In the genomic region with DNA sequence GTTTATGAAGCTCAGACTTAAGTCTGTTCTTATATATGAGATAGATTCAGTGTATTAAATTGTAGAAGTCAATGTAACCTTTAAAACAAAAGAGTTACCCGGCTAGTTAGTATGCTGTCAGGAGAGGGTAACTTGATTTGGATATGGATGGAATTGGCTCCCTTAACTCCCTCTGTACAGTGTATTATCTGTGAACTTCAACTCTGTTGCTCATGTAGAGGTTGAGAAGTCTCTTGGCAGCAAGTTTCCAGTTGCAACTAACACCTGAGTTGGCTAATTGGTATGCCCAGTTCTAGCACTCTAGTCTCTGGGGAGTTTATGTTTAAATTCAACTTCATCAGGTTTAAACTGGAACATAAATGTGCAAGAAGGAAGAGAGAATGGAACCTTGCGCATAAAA, we compare ENCODE assay signal across 18 cellular contexts.
DNase-seq lines count a peak whose midpoint lies in the region; ATAC-seq and TF ChIP-seq lines count a peak whose summit lies in the region.
"Had no signal": no experiment of that assay in that cellular context is flagged by ENCODE, and none has a peak within 500 bp of the region (broad histone marks: within the 10 kb centered on the region; RNA-seq: fewer than 3 reads in every experiment).

No MANE protein-coding gene starts in this region.

- H3K27ac ChIP-seq in right cardiac atrium (ENCODE audit: low read length) (no peak overlapping the region), transverse colon (no peak overlapping the region)
- H3K27ac ChIP-seq: 22Rv1; BLaER1 treated with 17β-estradiol and CSF1 and Interleukin-3, amounts not matched to agents 10 nM and 100 nM; foreskin keratinocyte; pancreas; tibial nerve had no signal

- H3K27me3 Mint-ChIP-seq in central memory CD8-positive, alpha-beta T cell, result no peaks in the 10 kb centered on the region

- peak overlapping the region; percentile 75 for H3K27ac Mint-ChIP-seq in central memory CD8-positive, alpha-beta T cell (ENCODE audit: low read depth)

- no peak for TF ChIP-seq EP300 in transverse colon (IDR thresholded peaks at IDR 0.05; ENCODE audit: low read depth)

- H3K36me3 Mint-ChIP-seq in central memory CD8-positive, alpha-beta T cell (ENCODE audit: insufficient read depth), result peaks cover 3% of the 10 kb centered on the region

- no peaks in the 10 kb centered on the region for H3K36me3 ChIP-seq in transverse colon
- H3K36me3 ChIP-seq: pancreas had no signal

- no peaks in the 10 kb centered on the region for H3K9me3 ChIP-seq in right cardiac atrium (ENCODE audit: control insufficient read depth, low read length)
- no peaks in the 10 kb centered on the region for H3K9me3 ChIP-seq in transverse colon
- H3K9me3 ChIP-seq: BLaER1 treated with 17β-estradiol and CSF1 and Interleukin-3, amounts not matched to agents 10 nM and 100 nM; pancreas; tibial nerve had no signal

- 86% methylated on average over 2 of the region's 2 CpGs for WGBS in right cardiac atrium
- WGBS in transverse colon (ENCODE audit: low coverage in 1 of 2), 2 donors, result 93 to 95% methylated on average over 2 of the region's 2 CpGs

- TF ChIP-seq CTCF in GM13976 (IDR thresholded peaks at IDR 0.05; ENCODE audit: borderline replicate concordance, control extremely low read depth, extremely low read depth, insufficient read depth, missing control alignments), result no peak
- no peak for TF ChIP-seq CTCF in transverse colon (IDR thresholded peaks at IDR 0.05)

- H3K4me1 Mint-ChIP-seq in central memory CD8-positive, alpha-beta T cell, result peaks cover 41% of the 10 kb centered on the region

- H3K27me3 ChIP-seq in right cardiac atrium (ENCODE audit: control insufficient read depth, insufficient read depth) (no peaks in the 10 kb centered on the region), transverse colon (no peaks in the 10 kb centered on the region)
- H3K27me3 ChIP-seq: BLaER1 treated with 17β-estradiol and CSF1 and Interleukin-3, amounts not matched to agents 10 nM and 100 nM; foreskin keratinocyte; pancreas; tibial nerve had no signal

- H3K4me3 ChIP-seq in right cardiac atrium (ENCODE audit: low read length) (no peak overlapping the region), transverse colon (no peak overlapping the region)
- H3K4me3 ChIP-seq: BLaER1 treated with 17β-estradiol and CSF1 and Interleukin-3, amounts not matched to agents 10 nM and 100 nM; pancreas; tibial nerve had no signal

- DNase-seq in DMS 273 (lab: John Stamatoyannopoulos, UW; ENCODE audit: unreplicated experiment) (peak; percentile 16), DMS 273 treated with DMSO at 0.1 percent for 48 hours (lab: John Stamatoyannopoulos, UW) (no peak), left ventricle myocardium superior (no peak), right cardiac atrium (no peak), GM13976 (ENCODE audit: low spot score) (no peak), RKO (ENCODE audit: low spot score) (no peak), transverse colon (no peak)
- no peak for DNase-seq in central memory CD8-positive, alpha-beta T cell (ENCODE audit: low spot score in 2 of 2)
- DNase-seq: aorta, DMS79 treated with DMSO at 0.1 percent for 48 hours, foreskin keratinocyte, KBM-7, NCI-H1092, pancreas, small intestine had no signal

- intact Hi-C loops in left ventricle myocardium superior (cut with micrococcal nuclease) (loop anchor here (10.0 kb wide), 1 partner anchor 108 kb away; a partner anchor contains a TSS), right cardiac atrium (cut with DNase I) (loop anchor here in 1 of 4 donors (10.0 kb wide), 1 partner anchor 228 kb away; no protein-coding TSS in a partner anchor), transverse colon (cut with DNase I; ENCODE audit: low total_unique reads) (no loop called here)

- TF ChIP-seq POLR2A in transverse colon (IDR thresholded peaks at IDR 0.05), result no peak

- no peaks in the 10 kb centered on the region for H3K9me3 Mint-ChIP-seq in central memory CD8-positive, alpha-beta T cell

- in situ Hi-C loops in GM13976 (cut with MboI; ENCODE audit: low sequenced_read_pairs, unreplicated experiment), result loop anchor here (25.0 kb wide), 1 partner anchor 200 kb away; no protein-coding TSS in a partner anchor
- in situ Hi-C loops in transverse colon (cut with MboI; ENCODE audit: low pct_ligation_motif_present in 1 of 4, low pct_unique_long_range_greater_than_20kb in 1 of 4, low sequenced_read_pairs in 3 of 4), result loop anchor here in 3 of 4 donors (25.0 kb wide), 4 partner anchors 225 to 425 kb away; no protein-coding TSS in a partner anchor

- H3K4me1 ChIP-seq in right cardiac atrium (ENCODE audit: control insufficient read depth, insufficient read depth, low read length), result peaks cover 6% of the 10 kb centered on the region
- peaks cover 0 to 7% (median 2%) of the 10 kb centered on the region in 4 donors for H3K4me1 ChIP-seq in transverse colon

- ATAC-seq in left ventricle myocardium superior (peak; percentile 58), right cardiac atrium (no peak)
- no peak for ATAC-seq in central memory CD8-positive, alpha-beta T cell (replicated peaks; ENCODE audit: extremely low read depth, poor library complexity, severe bottlenecking)
- ATAC-seq: foreskin keratinocyte, pancreas had no signal

- H3K4me3 Mint-ChIP-seq in central memory CD8-positive, alpha-beta T cell, result no peak overlapping the region
